1 cellular context compared by ENCODE assay signal in the genomic region with DNA sequence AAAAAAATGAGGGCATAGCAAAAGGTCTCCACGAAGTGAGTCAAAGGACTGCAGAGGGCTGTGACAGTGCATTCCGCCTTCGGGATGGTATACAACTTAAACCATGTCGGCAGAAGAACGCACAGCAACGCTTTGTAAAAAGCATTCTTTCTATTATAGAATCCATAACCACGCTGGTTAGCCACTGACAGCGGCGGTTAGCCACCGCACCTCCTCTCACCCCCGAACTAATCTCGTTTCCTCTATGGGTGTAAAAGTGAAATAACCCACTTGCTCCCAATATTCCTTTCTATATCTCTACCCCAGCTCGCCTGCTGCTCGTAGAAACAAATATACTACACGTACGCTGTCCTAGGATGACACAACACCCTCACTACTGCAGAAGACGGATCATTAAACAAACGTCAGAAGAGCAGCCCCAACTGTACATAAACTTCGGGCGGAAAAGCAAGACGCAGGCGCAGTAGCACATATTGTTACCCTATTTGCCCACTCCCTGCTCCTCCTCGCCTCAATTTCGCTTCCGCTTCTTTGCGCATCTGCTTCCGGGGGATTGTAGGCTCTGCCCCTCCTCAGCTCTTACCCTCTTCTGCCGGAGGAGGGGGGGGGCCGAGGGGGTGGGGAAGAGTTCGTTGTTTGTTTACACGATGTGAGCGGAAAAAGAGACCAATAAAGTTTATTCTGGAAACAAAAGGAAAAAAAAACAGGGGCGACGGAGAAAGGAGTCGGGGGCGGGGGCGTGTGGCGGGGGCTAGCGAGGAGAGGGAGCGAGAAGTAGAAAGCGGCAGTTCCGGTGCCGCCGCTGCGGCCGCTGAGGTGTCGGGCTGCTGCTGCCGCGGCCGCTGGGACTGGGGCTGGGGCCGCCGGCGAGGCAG.
A peak's percentile ranks its signal among the peaks of the same experiment; 100 is the strongest.
TF ChIP-seq lines count a peak whose summit lies in the region.

A gene (plus strand): TSS at position 787 of the 875 bp plus-strand sequence. CDS start 50,469 bp downstream, outside the sequence.

TF ChIP-seq in K562, 482 proteins besides CTCF, POLR2A, EP300 and RAD21 (continued from another document and continues in another):
- TF ChIP-seq, protein P1, sequence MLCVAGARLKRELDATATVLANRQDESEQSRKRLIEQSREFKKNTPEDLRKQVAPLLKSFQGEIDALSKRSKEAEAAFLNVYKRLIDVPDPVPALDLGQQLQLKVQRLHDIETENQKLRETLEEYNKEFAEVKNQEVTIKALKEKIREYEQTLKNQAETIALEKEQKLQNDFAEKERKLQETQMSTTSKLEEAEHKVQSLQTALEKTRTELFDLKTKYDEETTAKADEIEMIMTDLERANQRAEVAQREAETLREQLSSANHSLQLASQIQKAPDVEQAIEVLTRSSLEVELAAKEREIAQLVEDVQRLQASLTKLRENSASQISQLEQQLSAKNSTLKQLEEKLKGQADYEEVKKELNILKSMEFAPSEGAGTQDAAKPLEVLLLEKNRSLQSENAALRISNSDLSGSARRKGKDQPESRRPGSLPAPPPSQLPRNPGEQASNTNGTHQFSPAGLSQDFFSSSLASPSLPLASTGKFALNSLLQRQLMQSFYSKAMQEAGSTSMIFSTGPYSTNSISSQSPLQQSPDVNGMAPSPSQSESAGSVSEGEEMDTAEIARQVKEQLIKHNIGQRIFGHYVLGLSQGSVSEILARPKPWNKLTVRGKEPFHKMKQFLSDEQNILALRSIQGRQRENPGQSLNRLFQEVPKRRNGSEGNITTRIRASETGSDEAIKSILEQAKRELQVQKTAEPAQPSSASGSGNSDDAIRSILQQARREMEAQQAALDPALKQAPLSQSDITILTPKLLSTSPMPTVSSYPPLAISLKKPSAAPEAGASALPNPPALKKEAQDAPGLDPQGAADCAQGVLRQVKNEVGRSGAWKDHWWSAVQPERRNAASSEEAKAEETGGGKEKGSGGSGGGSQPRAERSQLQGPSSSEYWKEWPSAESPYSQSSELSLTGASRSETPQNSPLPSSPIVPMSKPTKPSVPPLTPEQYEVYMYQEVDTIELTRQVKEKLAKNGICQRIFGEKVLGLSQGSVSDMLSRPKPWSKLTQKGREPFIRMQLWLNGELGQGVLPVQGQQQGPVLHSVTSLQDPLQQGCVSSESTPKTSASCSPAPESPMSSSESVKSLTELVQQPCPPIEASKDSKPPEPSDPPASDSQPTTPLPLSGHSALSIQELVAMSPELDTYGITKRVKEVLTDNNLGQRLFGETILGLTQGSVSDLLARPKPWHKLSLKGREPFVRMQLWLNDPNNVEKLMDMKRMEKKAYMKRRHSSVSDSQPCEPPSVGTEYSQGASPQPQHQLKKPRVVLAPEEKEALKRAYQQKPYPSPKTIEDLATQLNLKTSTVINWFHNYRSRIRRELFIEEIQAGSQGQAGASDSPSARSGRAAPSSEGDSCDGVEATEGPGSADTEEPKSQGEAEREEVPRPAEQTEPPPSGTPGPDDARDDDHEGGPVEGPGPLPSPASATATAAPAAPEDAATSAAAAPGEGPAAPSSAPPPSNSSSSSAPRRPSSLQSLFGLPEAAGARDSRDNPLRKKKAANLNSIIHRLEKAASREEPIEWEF (CRISPR knock-in tag; IDR thresholded peaks at IDR 0.05): no peak
- TF ChIP-seq FOXJ3 (CRISPR knock-in tag; IDR thresholded peaks at IDR 0.05) (no peak), MEIS2 (IDR thresholded peaks at IDR 0.05; ENCODE audit: partially characterized antibody) (peak; percentile 35), TOE1 (IDR thresholded peaks at IDR 0.05; ENCODE audit: borderline replicate concordance) (no peak), TOE1 (CRISPR knock-in tag; IDR thresholded peaks at IDR 0.05; ENCODE audit: borderline replicate concordance, low read depth) (0 out of 2 replicates have a peak, but pooled peaks have one; percentile 42), ZC3H8 (IDR thresholded peaks at IDR 0.05) (no peak), ZNF76 (CRISPR knock-in tag; IDR thresholded peaks at IDR 0.05; ENCODE audit: borderline replicate concordance) (no peak), RFX1 (IDR thresholded peaks at IDR 0.05) (no peak), CCNT2 (IDR thresholded peaks at IDR 0.05; ENCODE audit: borderline replicate concordance, extremely low read depth, insufficient read length, low read depth, low read length) (peak; percentile 75), ETS2 (tag; IDR thresholded peaks at IDR 0.05; ENCODE audit: borderline replicate concordance, poor library complexity, severe bottlenecking) (no peak), FOXA3 (CRISPR knock-in tag; conservative IDR thresholded peaks at IDR 0.05 in 1 of 2, IDR thresholded peaks at IDR 0.05 in 1 of 2) (peak in 1 of 2 experiments; percentile 67; a peak in 2 of 4 replicates), ZBTB17 (CRISPR knock-in tag; IDR thresholded peaks at IDR 0.05) (0 out of 2 replicates have a peak, but pooled peaks have one; percentile 27), SIX5 (IDR thresholded peaks at IDR 0.05; ENCODE audit: borderline replicate concordance in 1 of 2, insufficient read depth in 1 of 2, low read depth in 1 of 2, low read length in 2 of 2) (peak in 1 of 2 experiments; percentile 45; a peak in 2 of 4 replicates), DNMT1 (IDR thresholded peaks at IDR 0.05) (no peak), POLR2G (IDR thresholded peaks at IDR 0.05; ENCODE audit: low read depth, low read length) (no peak), ZNF644 (tag; IDR thresholded peaks at IDR 0.05; ENCODE audit: low read depth) (0 out of 2 replicates have a peak, but pooled peaks have one; percentile 52), YBX1 (IDR thresholded peaks at IDR 0.05) (no peak), ZNF583 (CRISPR knock-in tag; IDR thresholded peaks at IDR 0.05) (no peak), NCOR1 (IDR thresholded peaks at IDR 0.05) (peak; percentile 64), GABPA (tag; conservative IDR thresholded peaks at IDR 0.05; ENCODE audit: low read depth) (peak; percentile 98), RBM22 (IDR thresholded peaks at IDR 0.05; ENCODE audit: low read depth, low read length, poor library complexity, severe bottlenecking) (no peak), KLF6 (CRISPR knock-in tag; IDR thresholded peaks at IDR 0.05; ENCODE audit: borderline replicate concordance) (no peak), RAD51 (IDR thresholded peaks at IDR 0.05; ENCODE audit: borderline replicate concordance, low read depth) (no peak), XRCC4 (IDR thresholded peaks at IDR 0.05; ENCODE audit: extremely low read depth, insufficient read depth, insufficient read length) (no peak), SRSF3 (IDR thresholded peaks at IDR 0.05; ENCODE audit: insufficient read depth, low read length) (no peak), POLR3A (IDR thresholded peaks at IDR 0.05; ENCODE audit: borderline replicate concordance, extremely low read depth, insufficient read depth, insufficient read length) (no peak), KLF1 (tag; IDR thresholded peaks at IDR 0.05) (no peak), CHCHD3 (CRISPR knock-in tag; IDR thresholded peaks at IDR 0.05) (no peak)
- TF ChIP-seq, protein P2, sequence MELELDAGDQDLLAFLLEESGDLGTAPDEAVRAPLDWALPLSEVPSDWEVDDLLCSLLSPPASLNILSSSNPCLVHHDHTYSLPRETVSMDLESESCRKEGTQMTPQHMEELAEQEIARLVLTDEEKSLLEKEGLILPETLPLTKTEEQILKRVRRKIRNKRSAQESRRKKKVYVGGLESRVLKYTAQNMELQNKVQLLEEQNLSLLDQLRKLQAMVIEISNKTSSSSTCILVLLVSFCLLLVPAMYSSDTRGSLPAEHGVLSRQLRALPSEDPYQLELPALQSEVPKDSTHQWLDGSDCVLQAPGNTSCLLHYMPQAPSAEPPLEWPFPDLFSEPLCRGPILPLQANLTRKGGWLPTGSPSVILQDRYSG (tag; conservative IDR thresholded peaks at IDR 0.05; ENCODE audit: low read depth): no peak
- TF ChIP-seq, protein P3, sequence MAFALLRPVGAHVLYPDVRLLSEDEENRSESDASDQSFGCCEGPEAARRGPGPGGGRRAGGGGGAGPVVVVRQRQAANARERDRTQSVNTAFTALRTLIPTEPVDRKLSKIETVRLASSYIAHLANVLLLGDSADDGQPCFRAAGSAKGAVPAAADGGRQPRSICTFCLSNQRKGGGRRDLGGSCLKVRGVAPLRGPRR (CRISPR knock-in tag; IDR thresholded peaks at IDR 0.05): no peak
- TF ChIP-seq, protein P4, sequence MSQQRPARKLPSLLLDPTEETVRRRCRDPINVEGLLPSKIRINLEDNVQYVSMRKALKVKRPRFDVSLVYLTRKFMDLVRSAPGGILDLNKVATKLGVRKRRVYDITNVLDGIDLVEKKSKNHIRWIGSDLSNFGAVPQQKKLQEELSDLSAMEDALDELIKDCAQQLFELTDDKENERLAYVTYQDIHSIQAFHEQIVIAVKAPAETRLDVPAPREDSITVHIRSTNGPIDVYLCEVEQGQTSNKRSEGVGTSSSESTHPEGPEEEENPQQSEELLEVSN (IDR thresholded peaks at IDR 0.05; ENCODE audit: borderline replicate concordance in 1 of 2, extremely low read depth in 1 of 2, insufficient read depth in 1 of 2, insufficient read length in 1 of 2, low read depth in 1 of 2, low read length in 1 of 2, poor library complexity in 1 of 2, severe bottlenecking in 1 of 2): no peak
- TF ChIP-seq, protein P5, sequence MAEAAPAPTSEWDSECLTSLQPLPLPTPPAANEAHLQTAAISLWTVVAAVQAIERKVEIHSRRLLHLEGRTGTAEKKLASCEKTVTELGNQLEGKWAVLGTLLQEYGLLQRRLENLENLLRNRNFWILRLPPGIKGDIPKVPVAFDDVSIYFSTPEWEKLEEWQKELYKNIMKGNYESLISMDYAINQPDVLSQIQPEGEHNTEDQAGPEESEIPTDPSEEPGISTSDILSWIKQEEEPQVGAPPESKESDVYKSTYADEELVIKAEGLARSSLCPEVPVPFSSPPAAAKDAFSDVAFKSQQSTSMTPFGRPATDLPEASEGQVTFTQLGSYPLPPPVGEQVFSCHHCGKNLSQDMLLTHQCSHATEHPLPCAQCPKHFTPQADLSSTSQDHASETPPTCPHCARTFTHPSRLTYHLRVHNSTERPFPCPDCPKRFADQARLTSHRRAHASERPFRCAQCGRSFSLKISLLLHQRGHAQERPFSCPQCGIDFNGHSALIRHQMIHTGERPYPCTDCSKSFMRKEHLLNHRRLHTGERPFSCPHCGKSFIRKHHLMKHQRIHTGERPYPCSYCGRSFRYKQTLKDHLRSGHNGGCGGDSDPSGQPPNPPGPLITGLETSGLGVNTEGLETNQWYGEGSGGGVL (CRISPR knock-in tag; IDR thresholded peaks at IDR 0.05): no peak
- TF ChIP-seq, protein P6, sequence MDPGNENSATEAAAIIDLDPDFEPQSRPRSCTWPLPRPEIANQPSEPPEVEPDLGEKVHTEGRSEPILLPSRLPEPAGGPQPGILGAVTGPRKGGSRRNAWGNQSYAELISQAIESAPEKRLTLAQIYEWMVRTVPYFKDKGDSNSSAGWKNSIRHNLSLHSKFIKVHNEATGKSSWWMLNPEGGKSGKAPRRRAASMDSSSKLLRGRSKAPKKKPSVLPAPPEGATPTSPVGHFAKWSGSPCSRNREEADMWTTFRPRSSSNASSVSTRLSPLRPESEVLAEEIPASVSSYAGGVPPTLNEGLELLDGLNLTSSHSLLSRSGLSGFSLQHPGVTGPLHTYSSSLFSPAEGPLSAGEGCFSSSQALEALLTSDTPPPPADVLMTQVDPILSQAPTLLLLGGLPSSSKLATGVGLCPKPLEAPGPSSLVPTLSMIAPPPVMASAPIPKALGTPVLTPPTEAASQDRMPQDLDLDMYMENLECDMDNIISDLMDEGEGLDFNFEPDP (CRISPR knock-in tag; IDR thresholded peaks at IDR 0.05): no peak
- TF ChIP-seq, protein P7, sequence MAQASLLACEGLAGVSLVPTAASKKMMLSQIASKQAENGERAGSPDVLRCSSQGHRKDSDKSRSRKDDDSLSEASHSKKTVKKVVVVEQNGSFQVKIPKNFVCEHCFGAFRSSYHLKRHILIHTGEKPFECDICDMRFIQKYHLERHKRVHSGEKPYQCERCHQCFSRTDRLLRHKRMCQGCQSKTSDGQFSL (CRISPR knock-in tag; IDR thresholded peaks at IDR 0.05): peak; percentile 88
- TF ChIP-seq, protein P7 (tag; IDR thresholded peaks at IDR 0.05): peak in 1 of 2 experiments; percentile 97; a peak in 2 of 4 replicates
- TF ChIP-seq, protein P8, sequence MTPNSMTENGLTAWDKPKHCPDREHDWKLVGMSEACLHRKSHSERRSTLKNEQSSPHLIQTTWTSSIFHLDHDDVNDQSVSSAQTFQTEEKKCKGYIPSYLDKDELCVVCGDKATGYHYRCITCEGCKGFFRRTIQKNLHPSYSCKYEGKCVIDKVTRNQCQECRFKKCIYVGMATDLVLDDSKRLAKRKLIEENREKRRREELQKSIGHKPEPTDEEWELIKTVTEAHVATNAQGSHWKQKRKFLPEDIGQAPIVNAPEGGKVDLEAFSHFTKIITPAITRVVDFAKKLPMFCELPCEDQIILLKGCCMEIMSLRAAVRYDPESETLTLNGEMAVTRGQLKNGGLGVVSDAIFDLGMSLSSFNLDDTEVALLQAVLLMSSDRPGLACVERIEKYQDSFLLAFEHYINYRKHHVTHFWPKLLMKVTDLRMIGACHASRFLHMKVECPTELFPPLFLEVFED (CRISPR knock-in tag; conservative IDR thresholded peaks at IDR 0.05): no peak
- TF ChIP-seq, protein P9, sequence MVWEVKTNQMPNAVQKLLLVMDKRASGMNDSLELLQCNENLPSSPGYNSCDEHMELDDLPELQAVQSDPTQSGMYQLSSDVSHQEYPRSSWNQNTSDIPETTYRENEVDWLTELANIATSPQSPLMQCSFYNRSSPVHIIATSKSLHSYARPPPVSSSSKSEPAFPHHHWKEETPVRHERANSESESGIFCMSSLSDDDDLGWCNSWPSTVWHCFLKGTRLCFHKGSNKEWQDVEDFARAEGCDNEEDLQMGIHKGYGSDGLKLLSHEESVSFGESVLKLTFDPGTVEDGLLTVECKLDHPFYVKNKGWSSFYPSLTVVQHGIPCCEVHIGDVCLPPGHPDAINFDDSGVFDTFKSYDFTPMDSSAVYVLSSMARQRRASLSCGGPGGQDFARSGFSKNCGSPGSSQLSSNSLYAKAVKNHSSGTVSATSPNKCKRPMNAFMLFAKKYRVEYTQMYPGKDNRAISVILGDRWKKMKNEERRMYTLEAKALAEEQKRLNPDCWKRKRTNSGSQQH (CRISPR knock-in tag; IDR thresholded peaks at IDR 0.05): no peak
- TF ChIP-seq, protein P10, sequence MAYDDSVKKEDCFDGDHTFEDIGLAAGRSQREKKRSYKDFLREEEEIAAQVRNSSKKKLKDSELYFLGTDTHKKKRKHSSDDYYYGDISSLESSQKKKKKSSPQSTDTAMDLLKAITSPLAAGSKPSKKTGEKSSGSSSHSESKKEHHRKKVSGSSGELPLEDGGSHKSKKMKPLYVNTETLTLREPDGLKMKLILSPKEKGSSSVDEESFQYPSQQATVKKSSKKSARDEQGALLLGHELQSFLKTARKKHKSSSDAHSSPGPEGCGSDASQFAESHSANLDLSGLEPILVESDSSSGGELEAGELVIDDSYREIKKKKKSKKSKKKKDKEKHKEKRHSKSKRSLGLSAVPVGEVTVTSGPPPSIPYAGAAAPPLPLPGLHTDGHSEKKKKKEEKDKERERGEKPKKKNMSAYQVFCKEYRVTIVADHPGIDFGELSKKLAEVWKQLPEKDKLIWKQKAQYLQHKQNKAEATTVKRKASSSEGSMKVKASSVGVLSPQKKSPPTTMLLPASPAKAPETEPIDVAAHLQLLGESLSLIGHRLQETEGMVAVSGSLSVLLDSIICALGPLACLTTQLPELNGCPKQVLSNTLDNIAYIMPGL (CRISPR knock-in tag; IDR thresholded peaks at IDR 0.05): no peak
